In the genomic region with DNA sequence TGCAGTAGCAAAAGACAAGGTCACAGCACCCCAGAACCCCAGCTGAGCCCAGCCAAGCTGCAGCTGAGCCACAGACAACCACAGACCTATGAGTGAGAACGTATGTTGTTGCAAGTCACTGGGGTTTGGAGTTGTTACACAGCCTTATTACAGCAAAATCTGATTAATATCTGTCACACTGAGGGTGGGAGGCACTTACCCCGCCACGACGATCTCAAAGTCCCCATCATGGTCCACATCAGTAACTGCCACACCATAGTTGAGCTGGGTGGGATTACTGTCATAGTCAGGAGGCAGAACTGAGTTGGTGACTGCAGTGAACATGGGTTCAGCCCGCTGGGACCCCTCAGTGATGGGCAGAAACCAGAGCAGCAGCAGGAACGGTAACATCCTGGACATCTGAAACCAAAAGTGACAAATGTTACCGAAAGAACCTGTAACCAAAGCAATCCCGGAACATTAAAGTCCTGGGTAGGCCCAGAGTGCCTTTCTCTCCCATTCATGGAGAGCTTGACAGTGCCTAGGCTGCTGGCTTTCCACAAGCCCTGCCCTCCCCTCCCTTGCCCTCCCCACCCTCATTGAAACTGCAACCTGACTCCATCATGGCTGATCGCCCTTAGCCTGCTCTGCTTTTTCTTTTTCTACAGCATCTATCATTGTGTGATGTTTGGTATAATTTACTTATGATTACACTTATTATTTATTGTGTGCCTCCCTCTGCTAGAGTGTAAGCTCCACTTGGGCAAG, we compare ENCODE assay signal across 26 cellular contexts. TPM values are rescaled to one million over a fixed set of nuclear protein-coding genes. Genes with fewer than 3 reads are reported as not detected.
"Had no signal": no experiment of that assay in that cellular context is flagged by ENCODE, and none has a peak within 500 bp of the region (broad histone marks: within the 10 kb centered on the region; RNA-seq: fewer than 3 reads in every experiment).

No MANE protein-coding gene starts in this region.

- H3K27ac ChIP-seq: left lung, lower lobe of right lung, ovary, right atrium auricular region, right lobe of liver, tibial nerve had no signal

- H3K27ac Mint-ChIP-seq: mesothelial cell of epicardium; naive B cell; natural killer cell; progenitor cell of endocrine pancreas; stimulated activated memory B cell treated with anti-CD40 and anti-IgM and Interleukin-4, amounts not matched to agents 10 μg/mL and 1 μg/mL and 100 μg/mL, for 72 hours; stimulated activated naive CD8-positive, alpha-beta T cell treated with anti-CD3 and anti-CD28 coated beads, Interleukin-15, amount 100 ng/mL, for 72 hours; type B pancreatic cell had no signal

- H3K9me3 Mint-ChIP-seq: mesothelial cell of epicardium; naive B cell; natural killer cell; stimulated activated memory B cell treated with anti-CD40 and anti-IgM and Interleukin-4, amounts not matched to agents 10 μg/mL and 1 μg/mL and 100 μg/mL, for 72 hours; stimulated activated naive CD8-positive, alpha-beta T cell treated with anti-CD3 and anti-CD28 coated beads, Interleukin-15, amount 100 ng/mL, for 72 hours; type B pancreatic cell had no signal

- H3K36me3 ChIP-seq: left lung, lower lobe of right lung, ovary, right atrium auricular region, right lobe of liver, tibial nerve had no signal

- H3K36me3 Mint-ChIP-seq: mesothelial cell of epicardium; naive B cell; natural killer cell; stimulated activated memory B cell treated with anti-CD40 and anti-IgM and Interleukin-4, amounts not matched to agents 10 μg/mL and 1 μg/mL and 100 μg/mL, for 72 hours; type B pancreatic cell had no signal

- DNase-seq: hippocampal formation; kidney glomerular epithelial cell; left cardiac atrium; left lung; lower lobe of right lung; mammary epithelial cell; mesenchymal stem cell; naive B cell; natural killer cell; ovary; right lobe of liver; stimulated activated CD4-positive, alpha-beta T cell treated with anti-CD3 and anti-CD28 coated beads, Interleukin-1b, Interleukin-23, amount 100 ng/mL, for 48 hours; stimulated activated CD4-positive, alpha-beta T cell treated with anti-CD3 and anti-CD28 coated beads, Interleukin-2, amount 100 ng/mL, for 48 hours; stimulated activated CD4-positive, alpha-beta T cell treated with anti-CD3 and anti-CD28 coated beads, Interleukin-4, amount 100 ng/mL, for 4 hours; stimulated activated CD8-positive, alpha-beta memory T cell treated with anti-CD3 and anti-CD28 coated beads, Interleukin-4, amount 100 ng/mL, for 48 hours; stimulated activated naive CD4-positive, alpha-beta T cell treated with Interleukin-2 at 50 U/mL for 16 hours; stimulated activated naive CD8-positive, alpha-beta T cell treated with anti-CD3 and anti-CD28 coated beads, Interleukin-15, amount 100 ng/mL, for 72 hours; substantia nigra had no signal

- H3K27me3 ChIP-seq: ovary, right atrium auricular region, right lobe of liver, tibial nerve had no signal

- H3K4me3 Mint-ChIP-seq: mesothelial cell of epicardium; naive B cell; natural killer cell; stimulated activated memory B cell treated with anti-CD40 and anti-IgM and Interleukin-4, amounts not matched to agents 10 μg/mL and 1 μg/mL and 100 μg/mL, for 72 hours; stimulated activated naive CD8-positive, alpha-beta T cell treated with anti-CD3 and anti-CD28 coated beads, Interleukin-15, amount 100 ng/mL, for 72 hours; type B pancreatic cell had no signal

- H3K4me3 ChIP-seq: left lung, lower lobe of right lung, ovary, right atrium auricular region, right lobe of liver, smooth muscle cell, tibial nerve had no signal

- H3K4me1 ChIP-seq: left lung, lower lobe of right lung, right atrium auricular region, right lobe of liver had no signal

- H3K9me3 ChIP-seq: left lung, lower lobe of right lung, ovary, right atrium auricular region, right lobe of liver, tibial nerve had no signal

- H3K4me1 Mint-ChIP-seq: mesothelial cell of epicardium; naive B cell; stimulated activated memory B cell treated with anti-CD40 and anti-IgM and Interleukin-4, amounts not matched to agents 10 μg/mL and 1 μg/mL and 100 μg/mL, for 72 hours had no signal

RNA-seq across cellular contexts. Expression of gene CRTAC1, which starts 19.3 kb away (rescaled TPM):
- total RNA-seq: mammary epithelial cell, mononuclear cell, natural killer cell had no signal
